ENCODE assay signal across 8 cellular contexts in genomic region chr4:172974586-172974985, GRCh38.
"Had no signal": no experiment of that assay in that cellular context is flagged by ENCODE, and none has a peak within 500 bp of the region (broad histone marks: within the 10 kb centered on the region; RNA-seq: fewer than 3 reads in every experiment).

No MANE protein-coding gene starts in this region.

- H3K9me3 ChIP-seq: HAP-1 had no signal

- H3K4me3 ChIP-seq: GM23248, HAP-1, K562 had no signal

- H3K27ac ChIP-seq: GM23248 had no signal

- H3K4me3 Mint-ChIP-seq: HFFc6 had no signal

- H3K27ac Mint-ChIP-seq: HFFc6 had no signal

- ATAC-seq: HCT116, K562 had no signal

- DNase-seq: GM23248, GOT3, H7, HFFc6, IMR-90 had no signal

- H3K4me1 ChIP-seq: HAP-1 had no signal

- H3K36me3 ChIP-seq: HAP-1 had no signal
